ENCODE assay signal across 32 cellular contexts in the genomic region with DNA sequence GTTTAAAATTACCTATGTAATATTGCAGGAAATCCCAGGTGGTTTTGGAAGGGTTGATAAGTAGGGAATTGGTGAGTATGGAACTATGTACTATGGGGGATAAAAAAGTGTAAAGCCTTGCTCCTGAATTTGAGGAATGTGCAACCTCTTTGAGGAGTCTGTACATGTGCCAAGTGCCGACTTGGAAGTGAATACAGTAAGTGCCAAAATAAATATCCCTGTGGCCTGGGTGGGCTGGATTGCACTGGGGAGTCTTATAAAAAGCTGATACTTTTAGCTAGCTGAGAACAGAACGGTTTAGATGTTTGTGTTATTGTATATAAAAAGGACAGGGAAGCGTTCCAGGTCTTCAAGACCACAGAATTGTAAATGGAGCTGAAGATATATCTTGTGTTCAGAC.
"Had no signal": no experiment of that assay in that cellular context is flagged by ENCODE, and none has a peak within 500 bp of the region (broad histone marks: within the 10 kb centered on the region; RNA-seq: fewer than 3 reads in every experiment).

No MANE protein-coding gene starts in this region.

- H3K4me3 ChIP-seq: body of pancreas, K562, PC-9, SK-N-MC had no signal

- H3K27me3 Mint-ChIP-seq: activated CD4-positive, alpha-beta memory T cell treated with anti-CD3 and anti-CD28 coated beads for 36 hours; activated CD4-positive, alpha-beta T cell treated with anti-CD3 and anti-CD28 coated beads for 36 hours; activated CD4-positive, alpha-beta T cell treated with anti-CD3 and anti-CD28 coated beads, Interleukin-2, amount 10 ng/mL, durations not matched to agents 7 days and 5 days had no signal

- H3K27ac Mint-ChIP-seq: activated CD4-positive, alpha-beta memory T cell treated with anti-CD3 and anti-CD28 coated beads for 36 hours; activated CD4-positive, alpha-beta T cell treated with anti-CD3 and anti-CD28 coated beads for 36 hours; activated CD4-positive, alpha-beta T cell treated with anti-CD3 and anti-CD28 coated beads, Interleukin-2, amount 10 ng/mL, durations not matched to agents 7 days and 5 days; activated naive CD4-positive, alpha-beta T cell treated with anti-CD3 and anti-CD28 coated beads for 36 hours; activated naive CD4-positive, alpha-beta T cell treated with anti-CD3 and anti-CD28 coated beads, Interleukin-2, amount 50 U/mL, for 72 hours; activated T-helper 1 cell treated with anti-CD3 and anti-CD28 coated beads, Interleukin-12 subunit alpha, Interleukin-12 subunit beta, Interleukin-2, Interleukin-4 antibody, amounts not matched to agents 30 ng/mL and 10 ng/mL and 1 ng/mL, durations not matched to agents 14 hours and 24 hours and 36 hours; T-helper 1 cell treated with Interleukin-12 subunit alpha and Interleukin-12 subunit beta and Interleukin-4 antibody, amounts not matched to agents 30 μg/mL and 1 μg/mL, for 36 hours; T-helper 2 cell treated with Interferon-gamma antibody and Interleukin-4, amounts not matched to agents 5 μg/mL and 100 μg/mL, for 36 hours; WTC11 had no signal

- DNase-seq: activated CD4-positive, alpha-beta memory T cell treated with anti-CD3 and anti-CD28 coated beads for 36 hours; activated CD4-positive, alpha-beta T cell treated with anti-CD3 and anti-CD28 coated beads for 36 hours; activated CD4-positive, alpha-beta T cell treated with anti-CD3 and anti-CD28 coated beads, Interleukin-2, amount 10 ng/mL, durations not matched to agents 7 days and 5 days; activated CD8-positive, alpha-beta memory T cell treated with anti-CD3 and anti-CD28 coated beads, Interleukin-2, amount 50 U/mL, for 4 hours; activated gamma-delta T cell treated with Interleukin-2 at 50 U/mL for 16 hours; activated naive CD4-positive, alpha-beta T cell treated with anti-CD3 and anti-CD28 coated beads for 36 hours; activated T-cell treated with anti-CD3 and anti-CD28 coated beads for 4 hours; activated T-cell treated with anti-CD3 and anti-CD28 coated beads, Interleukin-2, amount 50 U/mL, for 4 hours; anterior cingulate cortex; body of pancreas; caudate nucleus; cerebellar nuclear complex; IMR-90; NCI-H1105; NCI-H1417 treated with DMSO at 0.1 percent for 48 hours; NCI-H1930; NCI-H2081 treated with DMSO at 0.1 percent for 48 hours; NCI-H345; NCI-H526; NCI-H748 treated with DMSO at 0.1 percent for 48 hours; NK-92 treated with Interleukin-12 subunit alpha and Interleukin-12 subunit beta, amount 100 ng/mL, for 24 hours; PC-9 had no signal

- H3K27me3 ChIP-seq: body of pancreas had no signal

- H3K4me3 Mint-ChIP-seq: activated CD4-positive, alpha-beta memory T cell treated with anti-CD3 and anti-CD28 coated beads for 36 hours; activated CD4-positive, alpha-beta T cell treated with anti-CD3 and anti-CD28 coated beads for 36 hours; activated CD4-positive, alpha-beta T cell treated with anti-CD3 and anti-CD28 coated beads, Interleukin-2, amount 10 ng/mL, durations not matched to agents 7 days and 5 days; activated naive CD4-positive, alpha-beta T cell treated with anti-CD3 and anti-CD28 coated beads for 36 hours; activated T-cell treated with anti-CD3 and anti-CD28 coated beads, Interleukin-2, amount 50 U/mL, for 4 hours; activated T-helper 1 cell treated with anti-CD3 and anti-CD28 coated beads, Interleukin-12 subunit alpha, Interleukin-12 subunit beta, Interleukin-2, Interleukin-4 antibody, amounts not matched to agents 30 ng/mL and 10 ng/mL and 1 ng/mL, durations not matched to agents 14 hours and 24 hours and 36 hours; T-helper 1 cell treated with Interleukin-12 subunit alpha and Interleukin-12 subunit beta and Interleukin-4 antibody, amounts not matched to agents 30 μg/mL and 1 μg/mL, for 36 hours; T-helper 2 cell treated with Interferon-gamma antibody and Interleukin-4, amounts not matched to agents 5 μg/mL and 100 μg/mL, for 36 hours; WTC11 had no signal

- H3K27ac ChIP-seq: body of pancreas, PC-9, RWPE1, SK-N-MC had no signal

- H3K9me3 ChIP-seq: body of pancreas had no signal

- FAIRE-seq: bronchial epithelial cell, K562, RCC 7860 had no signal

- H3K4me1 Mint-ChIP-seq: activated CD4-positive, alpha-beta T cell treated with anti-CD3 and anti-CD28 coated beads for 36 hours; activated CD4-positive, alpha-beta T cell treated with anti-CD3 and anti-CD28 coated beads, Interleukin-2, amount 10 ng/mL, durations not matched to agents 7 days and 5 days; WTC11 had no signal

- H3K4me1 ChIP-seq: body of pancreas had no signal

- H3K36me3 Mint-ChIP-seq: activated CD4-positive, alpha-beta memory T cell treated with anti-CD3 and anti-CD28 coated beads for 36 hours; activated naive CD4-positive, alpha-beta T cell treated with anti-CD3 and anti-CD28 coated beads, Interleukin-2, amount 50 U/mL, for 72 hours; WTC11 had no signal
